8 cellular contexts compared by ENCODE assay signal in genomic region chr1:16048573-16049189, GRCh38. TPM values are rescaled to one million over a fixed set of nuclear protein-coding genes. Genes with fewer than 3 reads are reported as not detected.
DNase-seq lines count a peak whose midpoint lies in the region; ATAC-seq and TF ChIP-seq lines count a peak whose summit lies in the region.

No MANE protein-coding gene starts in this region.

- WGBS in spleen, 5 donors, result 1 to 7% (median 4%) methylated on average over 5 to 25 of the region's 25 CpGs

- no peak for ATAC-seq in left lobe of liver
- no peak for ATAC-seq in GM21786 (IDR thresholded peaks at IDR 0.05; ENCODE audit: unreplicated experiment)
- ATAC-seq in HG03280 (IDR thresholded peaks at IDR 0.05; ENCODE audit: unreplicated experiment), result no peak

- intact Hi-C loops in spleen (cut with DNase I; ENCODE audit: low total_unique reads), result no loop called here

- peak overlapping the region; percentile 42 for H3K4me3 Mint-ChIP-seq in activated naive CD8-positive, alpha-beta T cell treated with anti-CD3 and anti-CD28 coated beads for 36 hours

- H3K27me3 Mint-ChIP-seq in activated naive CD8-positive, alpha-beta T cell treated with anti-CD3 and anti-CD28 coated beads for 36 hours, result peaks cover 21% of the 10 kb centered on the region

- H3K9ac ChIP-seq in BLaER1 treated with 17β-estradiol and CSF1 and Interleukin-3, amounts not matched to agents 10 nM and 100 nM, result peak overlapping the region in 10 of 11 experiments; percentile 13 to 68 (median 58); a peak in 15 of 22 replicates

- H3K4me1 Mint-ChIP-seq in activated naive CD8-positive, alpha-beta T cell treated with anti-CD3 and anti-CD28 coated beads for 36 hours, result no peaks in the 10 kb centered on the region

- peak; percentile 8 for DNase-seq in NCI-H187 treated with DMSO at 0.1 percent for 48 hours (lab: John Stamatoyannopoulos, UW)
- peak; percentile 55 for DNase-seq in activated naive CD8-positive, alpha-beta T cell treated with anti-CD3 and anti-CD28 coated beads for 36 hours
- DNase-seq in iPS DF 4.7 (ENCODE audit: extremely low read depth, low spot score), result peak; percentile 62
- DNase-seq in spleen, result no peak
- DNase-seq in left lobe of liver (ENCODE audit: low spot score), result no peak

- no peaks in the 10 kb centered on the region for H3K9me3 Mint-ChIP-seq in activated naive CD8-positive, alpha-beta T cell treated with anti-CD3 and anti-CD28 coated beads for 36 hours

- H3K36me3 ChIP-seq in BLaER1 treated with 17β-estradiol and CSF1 and Interleukin-3, amounts not matched to agents 10 nM and 100 nM, result no peaks in the 10 kb centered on the region
- H3K36me3 ChIP-seq in spleen, result no peaks in the 10 kb centered on the region

- no peak for TF ChIP-seq POLR2A in spleen (IDR thresholded peaks at IDR 0.05)

- H3K4me2 ChIP-seq in BLaER1 treated with 17β-estradiol and CSF1 and Interleukin-3, amounts not matched to agents 10 nM and 100 nM, result peak overlapping the region; percentile 60 to 82 (median 74)

- H3K27ac ChIP-seq in BLaER1 treated with 17β-estradiol and CSF1 and Interleukin-3, amounts not matched to agents 10 nM and 100 nM, result peak overlapping the region in 4 of 11 experiments; percentile 41 to 49 (median 45); a peak in 6 of 22 replicates
- no peak overlapping the region for H3K27ac ChIP-seq in spleen

- no peaks in the 10 kb centered on the region for H3K9me3 ChIP-seq in BLaER1 treated with 17β-estradiol and CSF1 and Interleukin-3, amounts not matched to agents 10 nM and 100 nM (replicated peaks in 1 of 11)
- no peaks in the 10 kb centered on the region for H3K9me3 ChIP-seq in spleen

- no peaks in the 10 kb centered on the region; a peak in 1 of 22 replicates for H4K20me1 ChIP-seq in BLaER1 treated with 17β-estradiol and CSF1 and Interleukin-3, amounts not matched to agents 10 nM and 100 nM

- peaks cover 0 to 11% (median 7%) of the 10 kb centered on the region in 10 experiments; a peak in 15 of 20 replicates for H3K4me1 ChIP-seq in BLaER1 treated with 17β-estradiol and CSF1 and Interleukin-3, amounts not matched to agents 10 nM and 100 nM
- peaks cover 0 to 11% (median 8%) of the 10 kb centered on the region in 6 donors for H3K4me1 ChIP-seq in spleen

- H3K27me3 ChIP-seq in BLaER1 treated with 17β-estradiol and CSF1 and Interleukin-3, amounts not matched to agents 10 nM and 100 nM, result no peaks in the 10 kb centered on the region
- peaks cover 0 to 36% (median 9%) of the 10 kb centered on the region in 7 donors for H3K27me3 ChIP-seq in spleen (replicated peaks in 1 of 7)

- H3K36me3 Mint-ChIP-seq in activated naive CD8-positive, alpha-beta T cell treated with anti-CD3 and anti-CD28 coated beads for 36 hours, result no peaks in the 10 kb centered on the region

- H3K27ac Mint-ChIP-seq in activated naive CD8-positive, alpha-beta T cell treated with anti-CD3 and anti-CD28 coated beads for 36 hours, result no peak overlapping the region

- no peak for TF ChIP-seq CTCF in spleen (IDR thresholded peaks at IDR 0.05 in 8 of 11, conservative IDR thresholded peaks at IDR 0.05 in 3 of 11)

- H3K4me3 ChIP-seq in BLaER1 treated with 17β-estradiol and CSF1 and Interleukin-3, amounts not matched to agents 10 nM and 100 nM, result peak overlapping the region in 9 of 10 experiments; percentile 23 to 52 (median 40); a peak in 9 of 20 replicates
- H3K4me3 ChIP-seq in spleen, result peak overlapping the region in 6 of 8 donors; percentile 17 to 64 (median 30)

RNA-seq across cellular contexts. Expression of gene CLCNKB, which starts 5.1 kb away (rescaled TPM):
- not detected for total RNA-seq in activated naive CD8-positive, alpha-beta T cell treated with anti-CD3 and anti-CD28 coated beads for 36 hours
- total RNA-seq in spleen (under 1 TPM in 1 of 7 donors, not detected in 6; 0.13 TPM), left lobe of liver (not detected)
- under 1 TPM; 0.04 to 0.10 (median 0.06) TPM for polyA plus RNA-seq in spleen

RNA-seq across cellular contexts. Expression of gene FAM131C, which starts 24.8 kb away (rescaled TPM):
- total RNA-seq in activated naive CD8-positive, alpha-beta T cell treated with anti-CD3 and anti-CD28 coated beads for 36 hours, result under 1 TPM; 0.34 to 0.45 TPM
- total RNA-seq in spleen, result under 1 TPM in 1 of 7 donors, not detected in 6; 0.47 TPM
- polyA plus RNA-seq in spleen, result under 1 TPM in 1 of 3 donors, not detected in 2; 0.11 TPM
- not detected for total RNA-seq in left lobe of liver

RNA-seq across cellular contexts. Expression of gene CLCNKA, which starts 26.8 kb away (rescaled TPM):
- not detected for total RNA-seq in activated naive CD8-positive, alpha-beta T cell treated with anti-CD3 and anti-CD28 coated beads for 36 hours
- under 1 TPM in 3 of 7 donors, not detected in 4; 0.22 to 0.46 (median 0.37) TPM for total RNA-seq in spleen
- under 1 TPM; 0.19 to 0.50 (median 0.20) TPM for polyA plus RNA-seq in spleen
- 0.08 TPM for total RNA-seq in left lobe of liver

RNA-seq across cellular contexts. Expression of gene HSPB7, which starts 30.8 kb away (rescaled TPM):
- total RNA-seq in activated naive CD8-positive, alpha-beta T cell treated with anti-CD3 and anti-CD28 coated beads for 36 hours, result not detected
- 1 to 10 TPM in 6 of 7 donors, under 1 TPM in 1; 0.60 to 3.7 (median 2.2) TPM for total RNA-seq in spleen
- 1 to 10 TPM; 2.3 to 8.1 (median 4.2) TPM for polyA plus RNA-seq in spleen
- 1.2 TPM for total RNA-seq in left lobe of liver

RNA-seq across cellular contexts. Expression of gene SRARP, which starts 44.6 kb away (rescaled TPM):
- total RNA-seq in activated naive CD8-positive, alpha-beta T cell treated with anti-CD3 and anti-CD28 coated beads for 36 hours, result not detected
- total RNA-seq in spleen, result not detected
- polyA plus RNA-seq in spleen, result not detected
- total RNA-seq in left lobe of liver, result not detected

Comparison
In these comparisons a context has a peak if more than half of its experiments do, and no peak if none do; other contexts are left out.
1. DNase-seq: peak in NCI-H187 treated with DMSO at 0.1 percent for 48 hours (single experiment), activated naive CD8-positive, alpha-beta T cell treated with anti-CD3 and anti-CD28 coated beads for 36 hours (single experiment) and iPS DF 4.7 (single experiment); none in spleen (single experiment) and left lobe of liver (single experiment).